Comparison of ENCODE assay signal across 16 cellular contexts in genomic region chr4:122688529-122688928, GRCh38. TPM values are rescaled to one million over a fixed set of nuclear protein-coding genes. Genes with fewer than 3 reads are reported as not detected.
DNase-seq lines count a peak whose midpoint lies in the region; ATAC-seq and TF ChIP-seq lines count a peak whose summit lies in the region.
"Had no signal": no experiment of that assay in that cellular context is flagged by ENCODE, and none has a peak within 500 bp of the region (broad histone marks: within the 10 kb centered on the region; RNA-seq: fewer than 3 reads in every experiment).

No MANE protein-coding gene starts in this region.

- H3K27me3 Mint-ChIP-seq in endodermal cell (ENCODE audit: insufficient read depth) = no peaks in the 10 kb centered on the region
- H3K27me3 Mint-ChIP-seq: T-cell had no signal

- CTCF ChIA-PET in OCI-LY7 (lab: Charles Lee; ENCODE audit: unreplicated experiment) = no interaction called here

- H3K4me3 Mint-ChIP-seq in endodermal cell = no peak overlapping the region
- H3K4me3 Mint-ChIP-seq: mesothelial cell of epicardium; stimulated activated memory B cell treated with anti-CD40 and anti-IgM and Interleukin-4, amounts not matched to agents 10 μg/mL and 1 μg/mL and 100 μg/mL, for 72 hours had no signal

- TF ChIP-seq POLR2A in erythroblast (IDR thresholded peaks at IDR 0.05; ENCODE audit: low read length) = no peak

- no peak for TF ChIP-seq RAD21 in neural cell (conservative IDR thresholded peaks at IDR 0.05)

- H3F3A ChIP-seq in MM.1S (ENCODE audit: insufficient read depth, low read length) (peaks cover 22% of the 10 kb centered on the region), neural cell (ENCODE audit: insufficient read depth, low read length, poor library complexity, severe bottlenecking) (no peaks in the 10 kb centered on the region)

- no peak overlapping the region for H3K27ac Mint-ChIP-seq in endodermal cell
- H3K27ac Mint-ChIP-seq: mesothelial cell of epicardium; stimulated activated memory B cell treated with anti-CD40 and anti-IgM and Interleukin-4, amounts not matched to agents 10 μg/mL and 1 μg/mL and 100 μg/mL, for 72 hours; T-cell had no signal

- H3K9me2 ChIP-seq in MM.1S (replicated peaks; ENCODE audit: insufficient read depth, low read length) (no peaks in the 10 kb centered on the region), neural cell (ENCODE audit: insufficient read depth, low read length) (no peaks in the 10 kb centered on the region), OCI-LY7 (ENCODE audit: insufficient read depth, low read length) (no peaks in the 10 kb centered on the region)

- peak overlapping the region; percentile 23 to 74 (median 56) for H3K4me2 ChIP-seq in BLaER1 treated with 17β-estradiol and CSF1 and Interleukin-3, amounts not matched to agents 10 nM and 100 nM
- H3K4me2 ChIP-seq in MM.1S (ENCODE audit: low read depth, low read length) (peak overlapping the region; percentile 66), neural cell (ENCODE audit: low read length) (peak overlapping the region; percentile 66), OCI-LY7 (ENCODE audit: low read length) (no peak overlapping the region)

- H3K4me3 ChIP-seq in BLaER1 treated with 17β-estradiol and CSF1 and Interleukin-3, amounts not matched to agents 10 nM and 100 nM = no peak overlapping the region
- H3K4me3 ChIP-seq in MM.1S (ENCODE audit: low read length) (no peak overlapping the region), endodermal cell (ENCODE audit: low read length) (no peak overlapping the region), neural cell (ENCODE audit: low read length) (peak overlapping the region; percentile 39), OCI-LY7 (ENCODE audit: low read depth, low read length, poor library complexity, severe bottlenecking) (no peak overlapping the region)
- H3K4me3 ChIP-seq: HAP-1 had no signal

- H3K27ac ChIP-seq in BLaER1 treated with 17β-estradiol and CSF1 and Interleukin-3, amounts not matched to agents 10 nM and 100 nM = peak overlapping the region in 9 of 11 experiments; percentile 26 to 74 (median 50); a peak in 17 of 22 replicates
- H3K27ac ChIP-seq in MM.1S (ENCODE audit: low read length) (no peak overlapping the region), endodermal cell (ENCODE audit: low read depth, low read length) (peak overlapping the region; percentile 73), neural cell (ENCODE audit: low read length) (peak overlapping the region; percentile 93), OCI-LY7 (ENCODE audit: low read depth, low read length, poor library complexity, severe bottlenecking) (no peak overlapping the region)
- H3K27ac ChIP-seq: esophagus squamous epithelium had no signal

- in situ Hi-C loops in GM13977 (cut with MboI; ENCODE audit: low pct_unique_long_range_greater_than_20kb, low sequenced_read_pairs, unreplicated experiment) = no loop called here

- peaks cover 11% of the 10 kb centered on the region for H3K4me1 Mint-ChIP-seq in endodermal cell
- H3K4me1 Mint-ChIP-seq: mesothelial cell of epicardium had no signal

- POLR2A ChIA-PET in OCI-LY7 (lab: Charles Lee) = no interaction called here

- DNase-seq in MM.1S (no peak), endodermal cell (no peak), erythroblast (lab: John Stamatoyannopoulos, UW) (no peak), OCI-LY7 (ENCODE audit: low spot score) (no peak), GM13977 (ENCODE audit: low spot score) (no peak)
- DNase-seq: activated CD4-positive, alpha-beta T cell treated with anti-CD3 and anti-CD28 coated beads for 48 hours; esophagus squamous epithelium; NCI-H2171 treated with DMSO at 0.1 percent for 48 hours; stimulated activated CD4-positive, alpha-beta T cell treated with anti-CD3 and anti-CD28 coated beads, Interleukin-4, amount 100 ng/mL, for 1 hour; T-cell had no signal

- no peaks in the 10 kb centered on the region for H3K36me3 Mint-ChIP-seq in endodermal cell (ENCODE audit: low read depth)
- H3K36me3 Mint-ChIP-seq: mesothelial cell of epicardium; stimulated activated memory B cell treated with anti-CD40 and anti-IgM and Interleukin-4, amounts not matched to agents 10 μg/mL and 1 μg/mL and 100 μg/mL, for 72 hours; T-cell had no signal

- H2AFZ ChIP-seq in MM.1S (ENCODE audit: low read length) = no peak overlapping the region
- peak overlapping the region; percentile 0 for H2AFZ ChIP-seq in neural cell (ENCODE audit: low read depth, low read length)
- H2AFZ ChIP-seq in OCI-LY7 (ENCODE audit: low read length) = no peak overlapping the region

- peaks cover 7 to 16% (median 10%) of the 10 kb centered on the region in 11 experiments for H3K9me3 ChIP-seq in BLaER1 treated with 17β-estradiol and CSF1 and Interleukin-3, amounts not matched to agents 10 nM and 100 nM (replicated peaks in 1 of 11)
- H3K9me3 ChIP-seq in MM.1S (replicated peaks; ENCODE audit: insufficient read depth, low read length) (no peaks in the 10 kb centered on the region), endodermal cell (ENCODE audit: control insufficient read depth, low read length) (no peaks in the 10 kb centered on the region), neural cell (ENCODE audit: low read length) (no peaks in the 10 kb centered on the region), OCI-LY7 (ENCODE audit: low read length) (no peaks in the 10 kb centered on the region)
- H3K9me3 ChIP-seq: esophagus squamous epithelium, HAP-1 had no signal

- ATAC-seq in GM21447 (IDR thresholded peaks at IDR 0.05; ENCODE audit: unreplicated experiment) = no peak
- ATAC-seq: T-cell had no signal

- peaks cover 2% of the 10 kb centered on the region for H3K9me3 Mint-ChIP-seq in endodermal cell
- H3K9me3 Mint-ChIP-seq: stimulated activated memory B cell treated with anti-CD40 and anti-IgM and Interleukin-4, amounts not matched to agents 10 μg/mL and 1 μg/mL and 100 μg/mL, for 72 hours had no signal

- no peak for TF ChIP-seq EP300 in neural cell (conservative IDR thresholded peaks at IDR 0.05; ENCODE audit: poor library complexity, severe bottlenecking)

- no peaks in the 10 kb centered on the region for H3K27me3 ChIP-seq in BLaER1 treated with 17β-estradiol and CSF1 and Interleukin-3, amounts not matched to agents 10 nM and 100 nM
- H3K27me3 ChIP-seq in MM.1S (replicated peaks; ENCODE audit: insufficient read depth, low read length) (peaks cover 61% of the 10 kb centered on the region), endodermal cell (ENCODE audit: control insufficient read depth, insufficient read depth, low read length, poor library complexity, severe bottlenecking) (no peaks in the 10 kb centered on the region), neural cell (ENCODE audit: insufficient read depth, low read depth, low read length) (no peaks in the 10 kb centered on the region)
- H3K27me3 ChIP-seq: esophagus squamous epithelium had no signal

- no peaks in the 10 kb centered on the region for H3K79me2 ChIP-seq in MM.1S (ENCODE audit: low read length)
- no peaks in the 10 kb centered on the region for H3K79me2 ChIP-seq in neural cell (replicated peaks; ENCODE audit: insufficient read depth, low read length)
- H3K79me2 ChIP-seq in OCI-LY7 (ENCODE audit: insufficient read depth, low read depth, low read length) = no peaks in the 10 kb centered on the region

- peaks cover 16 to 24% (median 22%) of the 10 kb centered on the region in 10 experiments; a peak in 19 of 20 replicates for H3K4me1 ChIP-seq in BLaER1 treated with 17β-estradiol and CSF1 and Interleukin-3, amounts not matched to agents 10 nM and 100 nM
- H3K4me1 ChIP-seq in MM.1S (ENCODE audit: low read length) = peaks cover 38% of the 10 kb centered on the region
- H3K4me1 ChIP-seq in endodermal cell (ENCODE audit: control insufficient read depth, insufficient read depth, low read length) = peaks cover 14% of the 10 kb centered on the region
- no peaks in the 10 kb centered on the region for H3K4me1 ChIP-seq in OCI-LY7 (ENCODE audit: insufficient read depth, low read length, poor library complexity, severe bottlenecking)
- H3K4me1 ChIP-seq: esophagus squamous epithelium had no signal

- H3K36me3 ChIP-seq in BLaER1 treated with 17β-estradiol and CSF1 and Interleukin-3, amounts not matched to agents 10 nM and 100 nM = no peaks in the 10 kb centered on the region
- H3K36me3 ChIP-seq in MM.1S (replicated peaks; ENCODE audit: insufficient read depth, low read length) (no peaks in the 10 kb centered on the region), endodermal cell (ENCODE audit: control insufficient read depth, insufficient read depth, low read length) (no peaks in the 10 kb centered on the region), neural cell (ENCODE audit: insufficient read depth, low read length) (no peaks in the 10 kb centered on the region), OCI-LY7 (ENCODE audit: insufficient read depth, low read length) (no peaks in the 10 kb centered on the region)
- H3K36me3 ChIP-seq: esophagus squamous epithelium, HAP-1 had no signal

- no TSS peak for BruUV-seq in OCI-LY7 (replicated peaks; lab: Mats Ljungman, UMichigan)

- peak overlapping the region in 2 of 11 experiments; percentile 1 to 44; a peak in 1 of 22 replicates for H3K9ac ChIP-seq in BLaER1 treated with 17β-estradiol and CSF1 and Interleukin-3, amounts not matched to agents 10 nM and 100 nM
- H3K9ac ChIP-seq in MM.1S (ENCODE audit: low read length) (no peak overlapping the region), endodermal cell (ENCODE audit: extremely low read depth, low read length, poor library complexity, severe bottlenecking) (no peak overlapping the region), neural cell (ENCODE audit: low read length) (peak overlapping the region; percentile 55)

- 89 to 92% methylated on average over 6 to 7 of the region's 7 CpGs for WGBS in endodermal cell (ENCODE audit: insufficient coverage in 1 of 2, insufficient read length in 1 of 2), 2 experiments

- no peaks in the 10 kb centered on the region for H4K20me1 ChIP-seq in BLaER1 treated with 17β-estradiol and CSF1 and Interleukin-3, amounts not matched to agents 10 nM and 100 nM
- H4K20me1 ChIP-seq in MM.1S (ENCODE audit: insufficient read depth, low read length) (0 out of 2 replicates have a peak, but pooled peaks cover 3% of the 10 kb centered on the region), neural cell (ENCODE audit: insufficient read depth) (no peaks in the 10 kb centered on the region), OCI-LY7 (ENCODE audit: insufficient read depth, low read length) (no peaks in the 10 kb centered on the region)

- TF ChIP-seq CTCF in MM.1S (IDR thresholded peaks at IDR 0.05; ENCODE audit: low read length) (no peak), endodermal cell (conservative IDR thresholded peaks at IDR 0.05) (no peak), neural cell (IDR thresholded peaks at IDR 0.05; ENCODE audit: poor library complexity, severe bottlenecking) (no peak), OCI-LY7 (conservative IDR thresholded peaks at IDR 0.05; ENCODE audit: low read length) (no peak), GM13977 (IDR thresholded peaks at IDR 0.05; ENCODE audit: extremely low read depth, insufficient read depth, missing control alignments) (no peak)

- intact Hi-C loops in OCI-LY7 (cut with micrococcal nuclease; ENCODE audit: unreplicated experiment) = no loop called here

TF ChIP-seq in neural cell, 6 proteins besides CTCF, POLR2A, EP300 and RAD21 (continues in another document):
- TF ChIP-seq MXI1 (conservative IDR thresholded peaks at IDR 0.05; ENCODE audit: poor library complexity, severe bottlenecking) = no peak

RNA-seq across cellular contexts. Expression of gene BBS12, which starts 44.0 kb away (rescaled TPM):
- total RNA-seq in endodermal cell = 1 to 10 TPM; 4.1 to 4.2 TPM
- polyA plus RNA-seq in endodermal cell (2013, experiment 1 of 2) = 6.2 TPM
- polyA plus RNA-seq in endodermal cell (2013, experiment 2 of 2) = 5.4 TPM
- 3.7 TPM in 2 replicates for polyA plus RNA-seq in neural cell
- polyA minus RNA-seq in neural cell = 12.4 and 15.0 TPM in 2 replicates
- 1.7 and 1.8 TPM in 2 replicates for total RNA-seq in OCI-LY7 (2014; rRNA removed; shearing (Covaris generic))
- 1.9 and 3.2 TPM in 2 replicates for total RNA-seq in OCI-LY7 (2022)

Comparison
In these comparisons a context has a peak if more than half of its experiments do, and no peak if none do; other contexts are left out.
1. H3K27ac ChIP-seq: peak in BLaER1 treated with 17β-estradiol and CSF1 and Interleukin-3, amounts not matched to agents 10 nM and 100 nM (9 of 11), endodermal cell (single experiment) and neural cell (single experiment); none in MM.1S (single experiment) and OCI-LY7 (single experiment).